8 cellular contexts compared by ENCODE assay signal in the genomic region with DNA sequence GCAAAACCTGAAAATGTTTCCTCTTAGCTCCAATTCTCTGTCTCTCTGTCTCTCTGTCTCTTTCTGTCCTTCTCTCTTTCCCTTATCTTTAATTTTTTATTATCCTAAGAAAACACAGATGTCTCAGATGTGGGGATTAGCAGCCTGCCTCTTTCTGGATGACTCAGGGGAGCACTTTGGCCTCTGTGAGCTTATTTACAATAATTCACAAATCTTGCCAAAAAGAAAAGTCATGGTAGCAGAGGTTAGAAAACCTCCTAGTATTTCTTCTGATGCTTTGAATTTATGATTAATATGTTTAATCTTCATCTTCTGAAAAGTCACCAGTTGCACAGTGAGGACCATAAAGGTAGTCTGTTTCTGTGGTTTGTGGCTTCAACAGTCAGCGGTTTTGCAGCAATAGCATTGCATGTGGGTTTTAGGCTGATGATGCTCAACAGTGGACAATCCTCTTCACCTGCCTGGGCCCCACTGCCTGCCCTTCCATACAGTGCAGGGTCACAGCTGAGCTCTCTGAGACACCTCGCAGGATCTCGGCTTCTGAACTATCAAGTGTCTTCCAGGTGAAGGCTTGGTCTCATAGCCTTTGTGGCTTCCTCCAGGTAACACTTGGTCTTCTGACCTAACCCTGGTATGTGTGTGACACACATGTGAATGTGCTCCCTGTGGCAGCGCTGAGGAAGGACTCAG.
DNase-seq lines count a peak whose midpoint lies in the region; ATAC-seq and TF ChIP-seq lines count a peak whose summit lies in the region.
"Not testable (repeated sequence)": the region's sequence is repeated elsewhere in the genome, so short reads cannot be mapped to it uniquely, and the experiment has no call there.

No MANE protein-coding gene starts in this region.

- TF ChIP-seq CTCF in choroid plexus epithelial cell (conservative IDR thresholded peaks at IDR 0.05; ENCODE audit: low read depth, low read length); foreskin fibroblast (IDR thresholded peaks at IDR 0.05; ENCODE audit: low read depth, low read length): not testable (repeated sequence)

- H3K4me3 Mint-ChIP-seq in activated CD4-positive, alpha-beta T cell treated with anti-CD3 and anti-CD28 coated beads, Interleukin-2, amount 10 ng/mL, durations not matched to agents 24 days and 14 days; activated T-helper 17 cell treated with anti-CD3 and anti-CD28 coated beads, Interleukin-2, amount 50 U/mL, for 72 hours: not testable (repeated sequence)

- not testable (repeated sequence) for H3K36me3 Mint-ChIP-seq in activated CD4-positive, alpha-beta T cell treated with anti-CD3 and anti-CD28 coated beads, Interleukin-2, amount 10 ng/mL, durations not matched to agents 24 days and 14 days (ENCODE audit: low read depth); activated T-helper 17 cell treated with anti-CD3 and anti-CD28 coated beads, Interleukin-2, amount 50 U/mL, for 72 hours (ENCODE audit: low read depth)

- intact Hi-C loops in activated CD4-positive, alpha-beta T cell treated with anti-CD3 and anti-CD28 coated beads, Interleukin-2, amount 10 ng/mL, durations not matched to agents 24 days and 14 days (cut with micrococcal nuclease), result not testable (repeated sequence)

- H3K27ac Mint-ChIP-seq in activated CD4-positive, alpha-beta T cell treated with anti-CD3 and anti-CD28 coated beads, Interleukin-2, amount 10 ng/mL, durations not matched to agents 24 days and 14 days; activated T-helper 17 cell treated with anti-CD3 and anti-CD28 coated beads, Interleukin-2, amount 50 U/mL, for 72 hours: not testable (repeated sequence)

- H3K27me3 Mint-ChIP-seq in activated CD4-positive, alpha-beta T cell treated with anti-CD3 and anti-CD28 coated beads, Interleukin-2, amount 10 ng/mL, durations not matched to agents 24 days and 14 days, result peaks cover 45% of the 10 kb centered on the region
- peaks cover 35% of the 10 kb centered on the region for H3K27me3 Mint-ChIP-seq in activated T-helper 17 cell treated with anti-CD3 and anti-CD28 coated beads, Interleukin-2, amount 50 U/mL, for 72 hours

- H3K4me1 Mint-ChIP-seq in activated CD4-positive, alpha-beta T cell treated with anti-CD3 and anti-CD28 coated beads, Interleukin-2, amount 10 ng/mL, durations not matched to agents 24 days and 14 days, result peaks cover 37% of the 10 kb centered on the region
- peaks cover 10% of the 10 kb centered on the region for H3K4me1 Mint-ChIP-seq in activated T-helper 17 cell treated with anti-CD3 and anti-CD28 coated beads, Interleukin-2, amount 50 U/mL, for 72 hours

- peak; percentile 24 for ATAC-seq in activated T-helper 17 cell treated with anti-CD3 and anti-CD28 coated beads, Interleukin-2, amount 50 U/mL, for 72 hours (replicated peaks)

- DNase-seq in EH (ENCODE audit: low read depth) (peak; percentile 3), HS-5 (ENCODE audit: low read depth) (peak; percentile 45), choroid plexus epithelial cell (ENCODE audit: low read depth) (peak; percentile 12), foreskin fibroblast (peak; percentile 7 to 30)
- peak; percentile 65 for DNase-seq in NK-92 treated with Interleukin-12 subunit alpha and Interleukin-12 subunit beta, amount 100 ng/mL, for 24 hours (lab: John Stamatoyannopoulos, UW)
- peak; percentile 64 for DNase-seq in activated CD4-positive, alpha-beta T cell treated with anti-CD3 and anti-CD28 coated beads, Interleukin-2, amount 10 ng/mL, durations not matched to agents 24 days and 14 days
- peak; percentile 28 for DNase-seq in stimulated activated CD4-positive, alpha-beta T cell treated with anti-CD3 and anti-CD28 coated beads, Interleukin-1b, Interleukin-23, amount 100 ng/mL, for 48 hours

- not testable (repeated sequence) for H3K9me3 Mint-ChIP-seq in activated CD4-positive, alpha-beta T cell treated with anti-CD3 and anti-CD28 coated beads, Interleukin-2, amount 10 ng/mL, durations not matched to agents 24 days and 14 days; activated T-helper 17 cell treated with anti-CD3 and anti-CD28 coated beads, Interleukin-2, amount 50 U/mL, for 72 hours

- H3K4me3 ChIP-seq in choroid plexus epithelial cell (ENCODE audit: low read depth, low read length); foreskin fibroblast (ENCODE audit: low read depth in 1 of 2, low read length in 2 of 2): not testable (repeated sequence)

Comparison
In these comparisons a context has a peak if more than half of its experiments do, and no peak if none do; other contexts are left out.
1. DNase-seq: peak in every context shown above with its lines; median percentile 65 in NK-92 treated with Interleukin-12 subunit alpha and Interleukin-12 subunit beta, amount 100 ng/mL, for 24 hours; 64 in activated CD4-positive, alpha-beta T cell treated with anti-CD3 and anti-CD28 coated beads, Interleukin-2, amount 10 ng/mL, durations not matched to agents 24 days and 14 days; 45 in HS-5; 28 in stimulated activated CD4-positive, alpha-beta T cell treated with anti-CD3 and anti-CD28 coated beads, Interleukin-1b, Interleukin-23, amount 100 ng/mL, for 48 hours; 18 in foreskin fibroblast; 12 in choroid plexus epithelial cell; 3 in EH.